ENCODE assay signal across 2 cellular contexts in genomic region chr1:94316183-94316582, GRCh38.
TF ChIP-seq lines count a peak whose summit lies in the region.

No MANE protein-coding gene starts in this region.

TF ChIP-seq in HCT116, 20 proteins besides CTCF, POLR2A, EP300 and RAD21 (continued from another document):
- TF ChIP-seq ZBTB33 (IDR thresholded peaks at IDR 0.05; ENCODE audit: extremely low read depth, insufficient replicate concordance, low read length) (no peak), REST (IDR thresholded peaks at IDR 0.05; ENCODE audit: low read depth) (no peak)

TF ChIP-seq in HepG2, 621 proteins besides CTCF, POLR2A, EP300 and RAD21:
- peak; percentile 63 for TF ChIP-seq HNF1A (IDR thresholded peaks at IDR 0.05; ENCODE audit: low read depth)
- no peak for TF ChIP-seq HNF1A (CRISPR knock-in tag; IDR thresholded peaks at IDR 0.05; ENCODE audit: borderline replicate concordance)
- TF ChIP-seq LCORL (IDR thresholded peaks at IDR 0.05), result no peak
- 0 out of 2 replicates have a peak, but pooled peaks have one; percentile 17 for TF ChIP-seq LCORL (CRISPR knock-in tag; IDR thresholded peaks at IDR 0.05)
- no peak for TF ChIP-seq ZBTB7B (CRISPR knock-in tag; IDR thresholded peaks at IDR 0.05)
- TF ChIP-seq ZNF614 (CRISPR knock-in tag; IDR thresholded peaks at IDR 0.05; ENCODE audit: borderline replicate concordance), result peak; percentile 59; the same call in 1 of the 2 replicates
- no peak for TF ChIP-seq RCOR2 (CRISPR knock-in tag; IDR thresholded peaks at IDR 0.05)
- TF ChIP-seq TCF7 (IDR thresholded peaks at IDR 0.05; ENCODE audit: low read depth), result peak; percentile 65
- TF ChIP-seq PAXIP1 (CRISPR knock-in tag; conservative IDR thresholded peaks at IDR 0.05), result 0 out of 2 replicates have a peak, but pooled peaks have one; percentile 18
- 0 out of 2 replicates have a peak, but pooled peaks have one; percentile 11 for TF ChIP-seq CREM (IDR thresholded peaks at IDR 0.05)
- no peak for TF ChIP-seq CREM (CRISPR knock-in tag; IDR thresholded peaks at IDR 0.05)
- no peak for TF ChIP-seq ZNF510 (CRISPR knock-in tag; IDR thresholded peaks at IDR 0.05; ENCODE audit: low read depth)
- TF ChIP-seq MED1 (CRISPR knock-in tag; IDR thresholded peaks at IDR 0.05), result 0 out of 2 replicates have a peak, but pooled peaks have one; percentile 4
- TF ChIP-seq SAP130 (CRISPR knock-in tag; IDR thresholded peaks at IDR 0.05; ENCODE audit: low read depth), result 0 out of 2 replicates have a peak, but pooled peaks have one; percentile 6
- TF ChIP-seq NR1H2 (CRISPR knock-in tag; IDR thresholded peaks at IDR 0.05; ENCODE audit: borderline replicate concordance, low read depth), result no peak
- TF ChIP-seq ZNF530 (CRISPR knock-in tag; IDR thresholded peaks at IDR 0.05; ENCODE audit: low read depth), result no peak
- no peak for TF ChIP-seq KDM5A (IDR thresholded peaks at IDR 0.05; ENCODE audit: borderline replicate concordance, low read length)
- no peak for TF ChIP-seq KLF6 (CRISPR knock-in tag; IDR thresholded peaks at IDR 0.05)
- no peak for TF ChIP-seq ZNF597 (CRISPR knock-in tag; IDR thresholded peaks at IDR 0.05)
- TF ChIP-seq NCOA2 (CRISPR knock-in tag; IDR thresholded peaks at IDR 0.05), result peak; percentile 25; the same call in 1 of the 2 replicates
- TF ChIP-seq SMC3 (IDR thresholded peaks at IDR 0.05; ENCODE audit: low read length), result no peak
- no peak for TF ChIP-seq ZNF446 (CRISPR knock-in tag; IDR thresholded peaks at IDR 0.05)
- TF ChIP-seq ZFP36L2 (CRISPR knock-in tag; IDR thresholded peaks at IDR 0.05), result no peak
- TF ChIP-seq ISL2 (CRISPR knock-in tag; IDR thresholded peaks at IDR 0.05), result 0 out of 2 replicates have a peak, but pooled peaks have one; percentile 6
- 0 out of 2 replicates have a peak, but pooled peaks have one; percentile 14 for TF ChIP-seq ZNF124 (CRISPR knock-in tag; IDR thresholded peaks at IDR 0.05)
- TF ChIP-seq ZNF281 (CRISPR knock-in tag; IDR thresholded peaks at IDR 0.05; ENCODE audit: borderline replicate concordance), result peak; percentile 27; the same call in 1 of the 2 replicates
- TF ChIP-seq CHCHD3 (CRISPR knock-in tag; IDR thresholded peaks at IDR 0.05), result no peak
- TF ChIP-seq NFE2 (CRISPR knock-in tag; IDR thresholded peaks at IDR 0.05), result no peak
- TF ChIP-seq TEF (CRISPR knock-in tag; IDR thresholded peaks at IDR 0.05), result no peak
- TF ChIP-seq PHF21A (CRISPR knock-in tag; IDR thresholded peaks at IDR 0.05), result 0 out of 2 replicates have a peak, but pooled peaks have one; percentile 11
- TF ChIP-seq ZFY (CRISPR knock-in tag; IDR thresholded peaks at IDR 0.05), result 0 out of 2 replicates have a peak, but pooled peaks have one; percentile 2
